In genomic region chr9:114288233-114289051, GRCh38 we compare ENCODE assay signal across 11 cellular contexts. TPM values are rescaled to one million over a fixed set of nuclear protein-coding genes. Genes with fewer than 3 reads are reported as not detected.
A peak's percentile ranks its signal among the peaks of the same experiment; 100 is the strongest.
DNase-seq lines count a peak whose midpoint lies in the region; ATAC-seq and TF ChIP-seq lines count a peak whose summit lies in the region.
"Had no signal": no experiment of that assay in that cellular context is flagged by ENCODE, and none has a peak within 500 bp of the region (broad histone marks: within the 10 kb centered on the region; RNA-seq: fewer than 3 reads in every experiment).

No MANE protein-coding gene starts in this region.

- no peak overlapping the region for H3K23ac ChIP-seq in trophoblast cell (ENCODE audit: low read length)

- peak overlapping the region; percentile 4 for H3K18ac ChIP-seq in trophoblast cell (ENCODE audit: low read length)

- no peak overlapping the region for H3K4ac ChIP-seq in trophoblast cell (ENCODE audit: low read depth, low read length)

- peak overlapping the region; percentile 17 for H4K8ac ChIP-seq in trophoblast cell (ENCODE audit: low read depth, low read length)

- H3K4me1 ChIP-seq in Panc1 (ENCODE audit: control insufficient read depth, insufficient read depth, low read length): peaks cover 15% of the 10 kb centered on the region
- H3K4me1 ChIP-seq in trophoblast cell (ENCODE audit: control insufficient read depth in 1 of 2, insufficient read depth in 2 of 2, low read length in 2 of 2): peaks cover 20 to 24% of the 10 kb centered on the region in 2 experiments

- no TSS peak for BruUV-seq in Panc1 (replicated peaks; lab: Mats Ljungman, UMichigan)
- no TSS peak for BruUV-seq in Calu3 (replicated peaks; lab: Mats Ljungman, UMichigan)

- peak overlapping the region; percentile 20 for H3K14ac ChIP-seq in trophoblast cell (ENCODE audit: low read length)

- H3K9me3 ChIP-seq in Panc1 (ENCODE audit: control insufficient read depth, insufficient read depth, low read depth, low read length) (no peaks in the 10 kb centered on the region), trophoblast cell (ENCODE audit: insufficient read depth, low read depth, low read length) (peaks cover 8% of the 10 kb centered on the region)

- H3K4me1 Mint-ChIP-seq in Calu3 (ENCODE audit: low read depth, unreplicated experiment): peaks cover 8% of the 10 kb centered on the region

- H3K27ac ChIP-seq in Panc1 (ENCODE audit: low read length) (peak overlapping the region; percentile 75), trophoblast cell (ENCODE audit: low read depth, low read length) (peak overlapping the region; percentile 55)

- POLR2A ChIA-PET in Panc1 (lab: Charles Lee): interaction anchor here (0.5 to 0.6 kb wide), 2 partner anchors 122 to 1885 kb away, joined by 4 to 5 read pairs; no protein-coding TSS in a partner anchor

- H3K27ac Mint-ChIP-seq in Calu3 (ENCODE audit: unreplicated experiment): no peak overlapping the region

- no peak overlapping the region for H3K9ac ChIP-seq in trophoblast cell (ENCODE audit: low read length)

- DNase-seq in EL (peak; percentile 90), Panc1 (ENCODE audit: low read depth, low spot score) (no peak), fibroblast of peridontal ligament (ENCODE audit: extremely low read depth) (peak; percentile 41), trophoblast cell (peak; percentile 43 to 57), Calu3 (no peak)
- DNase-seq: HCEC 1CT, Karpas-422 had no signal

- H3K4me2 ChIP-seq in trophoblast cell (ENCODE audit: low read length): no peak overlapping the region

- peaks cover 23% of the 10 kb centered on the region for H3K79me1 ChIP-seq in trophoblast cell (ENCODE audit: low read length)

- ATAC-seq in Panc1 (peak; percentile 78), GM21528 (IDR thresholded peaks at IDR 0.05; ENCODE audit: low FRiP score, unreplicated experiment) (no peak), HG03342 (IDR thresholded peaks at IDR 0.05; ENCODE audit: unreplicated experiment) (no peak), HG02973 (IDR thresholded peaks at IDR 0.05; ENCODE audit: unreplicated experiment) (no peak)

- WGBS in trophoblast cell (ENCODE audit: extremely low coverage, insufficient coverage, insufficient read length): no CpG with 5 or more reads among the region's 23 CpGs

- in situ Hi-C loops in Panc1 (cut with HindIII; ENCODE audit: low pct_unique_long_range_greater_than_20kb, low sequenced_read_pairs): no loop called here

- H3K27me3 ChIP-seq in Panc1 (ENCODE audit: control insufficient read depth, insufficient read depth, low read length) (no peaks in the 10 kb centered on the region), trophoblast cell (ENCODE audit: insufficient read depth, low read length) (no peaks in the 10 kb centered on the region)

- no peak overlapping the region for H2AK5ac ChIP-seq in trophoblast cell (ENCODE audit: low read length)

- no peak overlapping the region for H3K4me3 Mint-ChIP-seq in Calu3 (ENCODE audit: low read depth, unreplicated experiment)

- intact Hi-C loops in Panc1 (cut with micrococcal nuclease; ENCODE audit: unreplicated experiment) (loop anchor here (1.0 kb wide), 1 partner anchor 180 kb away; no protein-coding TSS in a partner anchor), Calu3 (cut with micrococcal nuclease; ENCODE audit: unreplicated experiment) (no loop called here)

- H2AFZ ChIP-seq in trophoblast cell (ENCODE audit: insufficient read depth, low read length, poor library complexity): no peak overlapping the region

- no peaks in the 10 kb centered on the region for H3K79me2 ChIP-seq in trophoblast cell (ENCODE audit: control insufficient read depth, insufficient read depth, low read length, poor library complexity)

- peak overlapping the region; percentile 37 for H4K91ac ChIP-seq in trophoblast cell (ENCODE audit: low read depth, low read length)

- TF ChIP-seq CTCF in Panc1 (IDR thresholded peaks at IDR 0.05) (no peak), Calu3 (IDR thresholded peaks at IDR 0.05; ENCODE audit: unreplicated experiment) (no peak)

- CTCF ChIA-PET in Panc1 (lab: Charles Lee): no interaction called here
- CTCF ChIA-PET in Calu3 (lab: Charles Lee): interaction anchor here (1.2 kb wide), 1 partner anchor 180 kb away, joined by 11 read pairs; no protein-coding TSS in a partner anchor

- H3K4me3 ChIP-seq in Panc1 (ENCODE audit: low read depth in 2 of 2, low read length in 2 of 2): no peak overlapping the region
- no peak overlapping the region for H3K4me3 ChIP-seq in trophoblast cell (ENCODE audit: low read depth, low read length)

- H3K36me3 Mint-ChIP-seq in Calu3 (ENCODE audit: insufficient read depth, unreplicated experiment): no peaks in the 10 kb centered on the region

- no peaks in the 10 kb centered on the region for H3K9me3 Mint-ChIP-seq in Calu3 (ENCODE audit: low read depth, unreplicated experiment)

- peak overlapping the region; percentile 54 for H2BK120ac ChIP-seq in trophoblast cell (ENCODE audit: insufficient read depth, low read length, poor library complexity)

- no peaks in the 10 kb centered on the region for H3K27me3 Mint-ChIP-seq in Calu3 (ENCODE audit: unreplicated experiment)

- H4K12ac ChIP-seq in trophoblast cell (ENCODE audit: low read depth, low read length): no peak overlapping the region

- peak overlapping the region; percentile 32 for H2BK5ac ChIP-seq in trophoblast cell (ENCODE audit: low read depth, low read length, poor library complexity)

- no peaks in the 10 kb centered on the region for H3K36me3 ChIP-seq in Panc1 (ENCODE audit: control insufficient read depth, insufficient read depth, low read length)
- H3K36me3 ChIP-seq in trophoblast cell (ENCODE audit: control insufficient read depth in 1 of 2, insufficient read depth in 2 of 2, low read length in 2 of 2): peaks cover 32 to 39% of the 10 kb centered on the region in 2 experiments

- H2BK12ac ChIP-seq in trophoblast cell (ENCODE audit: low read length): peak overlapping the region; percentile 12

RNA-seq across cellular contexts. Expression of gene ORM1, which starts 34.5 kb away (rescaled TPM):
- total RNA-seq in Panc1 (2021; ENCODE audit: unreplicated experiment) (3.5 TPM), Calu3 (2022) (not detected in 2 replicates)
- not detected for polyA plus RNA-seq in Panc1 (2012; ENCODE audit: insufficient read length)
- polyA plus RNA-seq in trophoblast cell (2013): 0.07 and 0.08 TPM in 2 replicates
- total RNA-seq: T-helper 2 cell treated with Interferon-gamma antibody and Interleukin-4, amounts not matched to agents 100 ng/mL and 5 ng/mL, for 36 hours had no signal

RNA-seq across cellular contexts. Expression of gene ORM2, which starts 41.2 kb away (rescaled TPM):
- total RNA-seq in Panc1 (2021; ENCODE audit: unreplicated experiment) (0.77 TPM), Calu3 (2022) (not detected in 2 replicates)
- polyA plus RNA-seq in Panc1 (2012; ENCODE audit: insufficient read length): not detected
- polyA plus RNA-seq in trophoblast cell (2013): 0.08 TPM in 1 of 2 replicates, not detected in the other
- total RNA-seq: T-helper 2 cell treated with Interferon-gamma antibody and Interleukin-4, amounts not matched to agents 100 ng/mL and 5 ng/mL, for 36 hours had no signal

Comparison
In these comparisons a context has a peak if more than half of its experiments do, and no peak if none do; other contexts are left out.
1. DNase-seq: peak in EL (single experiment), fibroblast of peridontal ligament (single experiment) and trophoblast cell (2 of 2); none in Panc1 (single experiment) and Calu3 (single experiment).